ENCODE assay signal across 8 cellular contexts in the genomic region with DNA sequence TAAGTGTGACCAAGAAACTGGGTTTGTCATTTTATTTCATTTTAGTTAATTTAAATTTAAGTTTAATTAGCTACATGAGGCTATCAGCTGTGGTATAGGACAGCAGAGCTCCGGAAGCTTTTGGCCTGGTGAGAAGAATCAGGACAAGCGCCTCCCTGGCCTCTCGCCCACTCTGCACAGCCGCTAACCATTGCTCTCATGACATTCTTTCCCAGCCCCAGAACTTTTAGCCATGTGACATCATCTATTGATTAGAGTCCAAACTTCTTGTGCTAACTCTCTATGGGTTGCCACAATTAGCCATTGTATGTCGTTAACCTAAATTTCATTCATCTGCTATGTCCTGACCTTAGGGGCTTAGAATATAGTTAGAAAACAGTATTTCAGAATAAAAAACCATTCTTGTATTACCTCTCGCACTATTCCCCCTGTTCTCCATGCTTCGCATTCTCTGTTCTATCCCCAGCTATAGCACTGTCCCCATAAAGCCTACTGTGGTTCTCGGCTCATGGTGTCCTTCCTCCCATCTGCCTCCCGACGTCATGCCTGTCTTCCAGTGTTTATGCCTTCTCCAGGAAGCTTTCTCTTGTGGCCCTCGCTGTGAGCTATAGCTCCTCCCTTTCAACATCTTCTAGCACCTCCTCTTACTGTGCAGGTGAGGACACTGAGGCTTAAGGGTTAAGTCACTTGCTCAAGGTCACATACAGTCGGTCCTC. TPM values are rescaled to one million over a fixed set of nuclear protein-coding genes. Genes with fewer than 3 reads are reported as not detected.
DNase-seq lines count a peak whose midpoint lies in the region; ATAC-seq and TF ChIP-seq lines count a peak whose summit lies in the region.

No MANE protein-coding gene starts in this region.

- H3K9me3 Mint-ChIP-seq in WTC11, result no peaks in the 10 kb centered on the region

- DNase-seq in AG10803 (ENCODE audit: low read depth), result peak; percentile 95
- DNase-seq in WTC11 (ENCODE audit: low spot score), result no peak
- DNase-seq in globus pallidus (ENCODE audit: low spot score), result peak; percentile 73
- peak; percentile 78 for DNase-seq in pons (ENCODE audit: low spot score)
- no peak for DNase-seq in stimulated activated CD4-positive, alpha-beta T cell treated with anti-CD3 and anti-CD28 coated beads, Interleukin-4, amount 100 ng/mL, for 1 hour
- no peak for DNase-seq in activated CD4-positive, CD25-positive, alpha-beta regulatory T cell treated with anti-CD3 and anti-CD28 coated beads, Interleukin-2, amount 50 U/mL, for 72 hours
- no peak for DNase-seq in mesenteric fat pad (ENCODE audit: low spot score)

- H3K4me3 ChIP-seq in AG10803 (ENCODE audit: low read length), result no peak overlapping the region

- TF ChIP-seq CTCF in AG10803 (conservative IDR thresholded peaks at IDR 0.05; ENCODE audit: low read length) (no peak), WTC11 (IDR thresholded peaks at IDR 0.05) (no peak)

- POLR2A ChIA-PET in WTC11 (lab: Charles Lee), result interaction anchor here (0.6 kb wide), 1 partner anchor 17 kb away, joined by 3 read pairs; no protein-coding TSS in a partner anchor

- peaks cover 17% of the 10 kb centered on the region for H3K4me1 Mint-ChIP-seq in WTC11

- no peak for ATAC-seq in WTC11
- no peak for ATAC-seq in HG03139 (IDR thresholded peaks at IDR 0.05; ENCODE audit: unreplicated experiment)

- peaks cover 15% of the 10 kb centered on the region for H3K36me3 Mint-ChIP-seq in WTC11

- no peaks in the 10 kb centered on the region for H3K27me3 Mint-ChIP-seq in WTC11 (ENCODE audit: low read depth)

- no peak overlapping the region for H3K4me3 Mint-ChIP-seq in WTC11

- CTCF ChIA-PET in WTC11 (lab: Charles Lee), result no interaction called here

- H3K27ac Mint-ChIP-seq in WTC11, result peak overlapping the region; percentile 56; the same call in 1 of the 2 replicates

TF ChIP-seq in WTC11, 78 proteins besides CTCF, POLR2A, EP300 and RAD21:
- TF ChIP-seq ELF4 (CRISPR knock-in tag; IDR thresholded peaks at IDR 0.05; ENCODE audit: low read depth) (no peak), ZNF671 (CRISPR knock-in tag; IDR thresholded peaks at IDR 0.05) (no peak), CREB1 (CRISPR knock-in tag; IDR thresholded peaks at IDR 0.05) (no peak), TCF7 (CRISPR knock-in tag; IDR thresholded peaks at IDR 0.05; ENCODE audit: low read depth) (no peak), RELA (CRISPR knock-in tag; IDR thresholded peaks at IDR 0.05; ENCODE audit: borderline replicate concordance) (no peak), CREM (CRISPR knock-in tag; IDR thresholded peaks at IDR 0.05) (no peak), NR2C2 (CRISPR knock-in tag; IDR thresholded peaks at IDR 0.05) (no peak), NFATC4 (CRISPR knock-in tag; IDR thresholded peaks at IDR 0.05) (no peak), CBFB (CRISPR knock-in tag; IDR thresholded peaks at IDR 0.05; ENCODE audit: low read depth) (no peak), MYBL2 (CRISPR knock-in tag; IDR thresholded peaks at IDR 0.05) (no peak), GABPB1 (CRISPR knock-in tag; IDR thresholded peaks at IDR 0.05) (no peak), KAT7 (CRISPR knock-in tag; IDR thresholded peaks at IDR 0.05; ENCODE audit: borderline replicate concordance) (no peak)
- TF ChIP-seq, protein P1, sequence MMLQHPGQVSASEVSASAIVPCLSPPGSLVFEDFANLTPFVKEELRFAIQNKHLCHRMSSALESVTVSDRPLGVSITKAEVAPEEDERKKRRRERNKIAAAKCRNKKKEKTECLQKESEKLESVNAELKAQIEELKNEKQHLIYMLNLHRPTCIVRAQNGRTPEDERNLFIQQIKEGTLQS (CRISPR knock-in tag; conservative IDR thresholded peaks at IDR 0.05), result no peak
- TF ChIP-seq, protein P2, sequence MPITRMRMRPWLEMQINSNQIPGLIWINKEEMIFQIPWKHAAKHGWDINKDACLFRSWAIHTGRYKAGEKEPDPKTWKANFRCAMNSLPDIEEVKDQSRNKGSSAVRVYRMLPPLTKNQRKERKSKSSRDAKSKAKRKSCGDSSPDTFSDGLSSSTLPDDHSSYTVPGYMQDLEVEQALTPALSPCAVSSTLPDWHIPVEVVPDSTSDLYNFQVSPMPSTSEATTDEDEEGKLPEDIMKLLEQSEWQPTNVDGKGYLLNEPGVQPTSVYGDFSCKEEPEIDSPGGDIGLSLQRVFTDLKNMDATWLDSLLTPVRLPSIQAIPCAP (CRISPR knock-in tag; IDR thresholded peaks at IDR 0.05), result no peak
- TF ChIP-seq, protein P3, sequence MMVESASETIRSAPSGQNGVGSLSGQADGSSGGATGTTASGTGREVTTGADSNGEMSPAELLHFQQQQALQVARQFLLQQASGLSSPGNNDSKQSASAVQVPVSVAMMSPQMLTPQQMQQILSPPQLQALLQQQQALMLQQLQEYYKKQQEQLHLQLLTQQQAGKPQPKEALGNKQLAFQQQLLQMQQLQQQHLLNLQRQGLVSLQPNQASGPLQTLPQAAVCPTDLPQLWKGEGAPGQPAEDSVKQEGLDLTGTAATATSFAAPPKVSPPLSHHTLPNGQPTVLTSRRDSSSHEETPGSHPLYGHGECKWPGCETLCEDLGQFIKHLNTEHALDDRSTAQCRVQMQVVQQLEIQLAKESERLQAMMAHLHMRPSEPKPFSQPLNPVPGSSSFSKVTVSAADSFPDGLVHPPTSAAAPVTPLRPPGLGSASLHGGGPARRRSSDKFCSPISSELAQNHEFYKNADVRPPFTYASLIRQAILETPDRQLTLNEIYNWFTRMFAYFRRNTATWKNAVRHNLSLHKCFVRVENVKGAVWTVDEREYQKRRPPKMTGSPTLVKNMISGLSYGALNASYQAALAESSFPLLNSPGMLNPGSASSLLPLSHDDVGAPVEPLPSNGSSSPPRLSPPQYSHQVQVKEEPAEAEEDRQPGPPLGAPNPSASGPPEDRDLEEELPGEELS (CRISPR knock-in tag; IDR thresholded peaks at IDR 0.05), result no peak
- TF ChIP-seq, protein P4, sequence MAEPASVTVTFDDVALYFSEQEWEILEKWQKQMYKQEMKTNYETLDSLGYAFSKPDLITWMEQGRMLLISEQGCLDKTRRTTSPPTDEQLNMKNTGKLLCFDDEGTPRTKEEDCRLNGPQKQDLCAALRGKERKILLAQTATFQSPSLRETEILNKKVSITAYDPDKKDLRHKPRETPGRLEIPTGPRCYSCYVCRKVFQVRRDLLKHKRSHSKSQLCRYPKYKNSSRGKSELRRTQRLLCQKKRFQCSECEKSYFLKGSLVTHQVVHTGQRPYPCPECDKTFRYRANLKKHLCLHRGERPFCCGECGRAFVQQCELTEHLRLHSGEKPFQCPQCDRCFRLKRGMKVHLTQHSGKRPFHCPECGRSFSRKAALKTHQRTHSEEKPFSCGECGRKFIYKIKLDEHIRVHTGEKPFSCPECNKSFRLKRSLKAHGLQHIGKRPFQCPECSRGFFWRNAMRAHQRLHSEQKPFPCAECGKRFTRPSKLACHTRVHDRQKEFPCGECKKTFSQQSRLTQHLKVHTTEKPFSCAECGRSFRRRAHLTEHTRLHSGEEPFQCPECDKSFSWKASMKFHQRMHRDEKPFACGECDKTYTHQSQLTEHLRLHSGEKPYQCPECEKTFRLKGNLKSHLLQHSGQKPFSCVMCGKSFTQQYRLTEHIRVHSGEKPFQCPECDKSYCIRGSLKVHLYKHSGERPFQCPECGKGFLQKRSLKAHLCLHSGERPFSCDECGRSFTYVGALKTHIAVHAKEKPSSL (CRISPR knock-in tag; conservative IDR thresholded peaks at IDR 0.05), result no peak
- TF ChIP-seq, protein P5, sequence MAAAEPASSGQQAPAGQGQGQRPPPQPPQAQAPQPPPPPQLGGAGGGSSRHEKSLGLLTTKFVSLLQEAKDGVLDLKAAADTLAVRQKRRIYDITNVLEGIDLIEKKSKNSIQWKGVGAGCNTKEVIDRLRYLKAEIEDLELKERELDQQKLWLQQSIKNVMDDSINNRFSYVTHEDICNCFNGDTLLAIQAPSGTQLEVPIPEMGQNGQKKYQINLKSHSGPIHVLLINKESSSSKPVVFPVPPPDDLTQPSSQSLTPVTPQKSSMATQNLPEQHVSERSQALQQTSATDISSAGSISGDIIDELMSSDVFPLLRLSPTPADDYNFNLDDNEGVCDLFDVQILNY (CRISPR knock-in tag; IDR thresholded peaks at IDR 0.05), result no peak
- TF ChIP-seq, protein P6, sequence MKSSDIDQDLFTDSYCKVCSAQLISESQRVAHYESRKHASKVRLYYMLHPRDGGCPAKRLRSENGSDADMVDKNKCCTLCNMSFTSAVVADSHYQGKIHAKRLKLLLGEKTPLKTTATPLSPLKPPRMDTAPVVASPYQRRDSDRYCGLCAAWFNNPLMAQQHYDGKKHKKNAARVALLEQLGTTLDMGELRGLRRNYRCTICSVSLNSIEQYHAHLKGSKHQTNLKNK (CRISPR knock-in tag; IDR thresholded peaks at IDR 0.05), result no peak

RNA-seq across cellular contexts. Expression of a gene that starts 23.5 kb away (rescaled TPM):
- total RNA-seq in WTC11 (2021) (18.7 to 23.1 TPM (median 21.3 TPM) in 3 replicates), mesenteric fat pad (63.2 TPM)

RNA-seq across cellular contexts. Expression of a gene that starts 46.0 kb away (rescaled TPM):
- total RNA-seq in WTC11 (2021) (0.17 TPM in 1 of 3 replicates, not detected in the others), mesenteric fat pad (not detected)

Comparison
In these comparisons a context has a peak if more than half of its experiments do, and no peak if none do; other contexts are left out.
1. DNase-seq: peak in AG10803 (single experiment), globus pallidus (single experiment) and pons (single experiment); none in WTC11 (single experiment), stimulated activated CD4-positive, alpha-beta T cell treated with anti-CD3 and anti-CD28 coated beads, Interleukin-4, amount 100 ng/mL, for 1 hour (single experiment), activated CD4-positive, CD25-positive, alpha-beta regulatory T cell treated with anti-CD3 and anti-CD28 coated beads, Interleukin-2, amount 50 U/mL, for 72 hours (single experiment) and mesenteric fat pad (single experiment).